Comparison of ENCODE assay signal across 8 cellular contexts in genomic region chr1:244970661-244971523, GRCh38.
A peak's percentile ranks its signal among the peaks of the same experiment; 100 is the strongest.
DNase-seq lines count a peak whose midpoint lies in the region; ATAC-seq and TF ChIP-seq lines count a peak whose summit lies in the region.

No MANE protein-coding gene starts in this region.

- H3K27me3 ChIP-seq in HCT116 (ENCODE audit: insufficient read depth, low read length) (no peaks in the 10 kb centered on the region), MM.1S (replicated peaks; ENCODE audit: insufficient read depth, low read length) (no peaks in the 10 kb centered on the region), foreskin keratinocyte (no peaks in the 10 kb centered on the region), neuron (ENCODE audit: insufficient read depth, low read length) (no peaks in the 10 kb centered on the region)

- H3K79me2 ChIP-seq in HCT116 (ENCODE audit: insufficient read depth, low read length) (peaks cover 5% of the 10 kb centered on the region; the same call in 1 of the 2 replicates), MM.1S (ENCODE audit: low read length) (peaks cover 9% of the 10 kb centered on the region)

- H3K36me3 ChIP-seq in HCT116 (ENCODE audit: control insufficient read depth in 1 of 2, insufficient read depth in 2 of 2, low read length in 2 of 2): no peaks in the 10 kb centered on the region
- H3K36me3 ChIP-seq in MM.1S (replicated peaks; ENCODE audit: insufficient read depth, low read length): no peaks in the 10 kb centered on the region
- H3K36me3 ChIP-seq in neuron (ENCODE audit: insufficient read depth, low read length): no peaks in the 10 kb centered on the region

- H3F3A ChIP-seq in MM.1S (ENCODE audit: insufficient read depth, low read length): peaks cover 21% of the 10 kb centered on the region

- H3K4me1 ChIP-seq in HCT116 (ENCODE audit: control insufficient read depth in 1 of 2, insufficient read depth in 2 of 2, low read length in 2 of 2): peaks cover 12 to 29% of the 10 kb centered on the region in 2 experiments; a peak in 3 of 4 replicates
- H3K4me1 ChIP-seq in MM.1S (ENCODE audit: low read length): peaks cover 3% of the 10 kb centered on the region; the same call in 1 of the 2 replicates
- H3K4me1 ChIP-seq in foreskin keratinocyte: peaks cover 5% of the 10 kb centered on the region
- peaks cover 14% of the 10 kb centered on the region for H3K4me1 ChIP-seq in neuron (ENCODE audit: insufficient read depth, low read length)

- H3K9me2 ChIP-seq in HCT116 (ENCODE audit: insufficient read depth) (no peaks in the 10 kb centered on the region), MM.1S (replicated peaks; ENCODE audit: insufficient read depth, low read length) (no peaks in the 10 kb centered on the region)

- no peaks in the 10 kb centered on the region for H4K20me1 ChIP-seq in HCT116 (ENCODE audit: insufficient read depth)
- H4K20me1 ChIP-seq in MM.1S (ENCODE audit: insufficient read depth, low read length): no peaks in the 10 kb centered on the region

- peak overlapping the region; percentile 80 for H3K9ac ChIP-seq in HCT116 (ENCODE audit: low read length)
- peak overlapping the region; percentile 97 for H3K9ac ChIP-seq in MM.1S (ENCODE audit: low read length)

- no peak overlapping the region for H2AFZ ChIP-seq in HCT116 (ENCODE audit: low read depth, low read length, poor library complexity, severe bottlenecking)
- peak overlapping the region; percentile 59 for H2AFZ ChIP-seq in MM.1S (ENCODE audit: low read length)
- peak overlapping the region; percentile 53 for H2AFZ ChIP-seq in neuron (ENCODE audit: low read depth, low read length)

- RAD21 ChIA-PET in HCT116 (lab: Charles Lee; ENCODE audit: low non-redundant PET in 1 of 2, low total read pairs in 2 of 2, uncharacterized antibody in 2 of 2, unreplicated experiment in 2 of 2): no interaction called here

- peak overlapping the region; percentile 60 to 67 for H3K4me3 ChIP-seq in HCT116 (replicated peaks in 1 of 2; ENCODE audit: low read depth in 1 of 2, low read length in 2 of 2)
- H3K4me3 ChIP-seq in MM.1S (ENCODE audit: low read length): peak overlapping the region; percentile 80
- peak overlapping the region; percentile 83 for H3K4me3 ChIP-seq in neuron (ENCODE audit: low read length)

- intact Hi-C loops in HCT116 (cut with micrococcal nuclease): loop anchor here (1.0 to 2.0 kb wide), 3 partner anchors 71 to 136 kb away; partner anchors contain the start of gene COX20

- CTCF ChIA-PET in HCT116 (lab: Charles Lee): interaction anchor here (1.2 to 1.9 kb wide), 2 partner anchors 71 to 170 kb away, joined by 3 to 5 read pairs; no protein-coding TSS in a partner anchor

- BruUV-seq in HCT116 (replicated peaks; lab: Mats Ljungman, UMichigan): TSS peak; percentile 85

- H3K27ac ChIP-seq in HCT116 (ENCODE audit: low read depth, low read length) (peak overlapping the region; percentile 98), MM.1S (ENCODE audit: low read length) (peak overlapping the region; percentile 96), foreskin keratinocyte (peak overlapping the region; percentile 100)

- DNase-seq in GM03348 (ENCODE audit: low spot score): peak; percentile 94
- DNase-seq in HCT116 (ENCODE audit: low read depth, low spot score): peak; percentile 93
- DNase-seq in MM.1S: peak; percentile 95
- DNase-seq in SHP77 treated with DMSO at 0.1 percent for 48 hours (lab: John Stamatoyannopoulos, UW): peak; percentile 80
- DNase-seq in activated gamma-delta T cell treated with Interleukin-2 at 50 U/mL for 16 hours: peak; percentile 93
- DNase-seq in foreskin keratinocyte: peak; percentile 86 to 93
- peak; percentile 93 for DNase-seq in stromal cell of bone marrow (ENCODE audit: low read depth)

- POLR2A ChIA-PET in HCT116 (lab: Charles Lee): interaction anchor here (0.7 kb wide), 2 partner anchors 29 to 332 kb away, joined by 3 to 5 read pairs; no protein-coding TSS in a partner anchor

- ATAC-seq in HCT116: peak; percentile 80
- ATAC-seq in foreskin keratinocyte: peak; percentile 83

- H3K4me2 ChIP-seq in HCT116 (ENCODE audit: low read length) (peak overlapping the region; percentile 85), MM.1S (ENCODE audit: low read depth, low read length) (peak overlapping the region; percentile 86)

- peak; percentile 25 to 57 (median 52); a peak in 4 of 6 replicates for TF ChIP-seq CTCF in HCT116 (IDR thresholded peaks at IDR 0.05 in 2 of 3, conservative IDR thresholded peaks at IDR 0.05 in 1 of 3; ENCODE audit: borderline replicate concordance in 1 of 3, insufficient read depth in 1 of 3, low read depth in 2 of 3, low read length in 2 of 3)
- TF ChIP-seq CTCF in MM.1S (IDR thresholded peaks at IDR 0.05; ENCODE audit: low read length): peak; percentile 75
- peak; percentile 79 for TF ChIP-seq CTCF in foreskin keratinocyte (conservative IDR thresholded peaks at IDR 0.05)

- no peak for TF ChIP-seq POLR2A in HCT116 (IDR thresholded peaks at IDR 0.05; ENCODE audit: borderline replicate concordance, extremely low read depth, insufficient read depth, insufficient read length)

- H3K9me3 ChIP-seq in HCT116 (ENCODE audit: control insufficient read depth in 1 of 2, insufficient read depth in 1 of 2, low read depth in 1 of 2, low read length in 2 of 2) (no peaks in the 10 kb centered on the region), MM.1S (replicated peaks; ENCODE audit: insufficient read depth, low read length) (no peaks in the 10 kb centered on the region), neuron (ENCODE audit: low read length) (peaks cover 3% of the 10 kb centered on the region)

- no peak; the same call in 1 of the 2 replicates for TF ChIP-seq RAD21 in HCT116 (IDR thresholded peaks at IDR 0.05; ENCODE audit: low read depth)

TF ChIP-seq in HCT116, 20 proteins besides CTCF, POLR2A, EP300 and RAD21:
- TF ChIP-seq EZH2 (IDR thresholded peaks at IDR 0.05) (no peak), ZFX (IDR thresholded peaks at IDR 0.05) (peak; percentile 67), ZBTB33 (IDR thresholded peaks at IDR 0.05; ENCODE audit: extremely low read depth, insufficient replicate concordance, low read length) (peak; percentile 21), SRF (IDR thresholded peaks at IDR 0.05; ENCODE audit: low read depth) (peak; percentile 92), ZNF274 (IDR thresholded peaks at IDR 0.05; ENCODE audit: low read depth, low read length) (no peak), CEBPB (IDR thresholded peaks at IDR 0.05; ENCODE audit: low read depth) (no peak), CBX3 (IDR thresholded peaks at IDR 0.05; ENCODE audit: low read depth) (peak; percentile 7; the same call in 1 of the 2 replicates), TCF7L2 (IDR thresholded peaks at IDR 0.05; ENCODE audit: borderline replicate concordance, extremely low read depth, insufficient read depth, insufficient read length) (peak; percentile 54), ELF1 (IDR thresholded peaks at IDR 0.05; ENCODE audit: borderline replicate concordance, low read depth) (no peak; the same call in 1 of the 2 replicates), FOSL1 (IDR thresholded peaks at IDR 0.05; ENCODE audit: low read depth) (no peak; the same call in 1 of the 2 replicates), SP1 (IDR thresholded peaks at IDR 0.05; ENCODE audit: low read depth) (peak; percentile 54; the same call in 1 of the 2 replicates), SIN3A (IDR thresholded peaks at IDR 0.05; ENCODE audit: low read depth) (peak; percentile 51; the same call in 1 of the 2 replicates), MAX (IDR thresholded peaks at IDR 0.05) (peak; percentile 69), EZH2phosphoT487 (IDR thresholded peaks at IDR 0.05; ENCODE audit: borderline replicate concordance) (no peak), YY1 (IDR thresholded peaks at IDR 0.05; ENCODE audit: extremely low read depth, insufficient replicate concordance, low read depth, low read length) (peak; percentile 92), EGR1 (IDR thresholded peaks at IDR 0.05; ENCODE audit: low read depth) (peak; percentile 79)

Comparison
In these comparisons a context has a peak if more than half of its experiments do, and no peak if none do; other contexts are left out.
1. Peak in every context shown above with its lines: DNase-seq, ATAC-seq, H3K4me3 ChIP-seq and H3K27ac ChIP-seq.